In the genomic region with DNA sequence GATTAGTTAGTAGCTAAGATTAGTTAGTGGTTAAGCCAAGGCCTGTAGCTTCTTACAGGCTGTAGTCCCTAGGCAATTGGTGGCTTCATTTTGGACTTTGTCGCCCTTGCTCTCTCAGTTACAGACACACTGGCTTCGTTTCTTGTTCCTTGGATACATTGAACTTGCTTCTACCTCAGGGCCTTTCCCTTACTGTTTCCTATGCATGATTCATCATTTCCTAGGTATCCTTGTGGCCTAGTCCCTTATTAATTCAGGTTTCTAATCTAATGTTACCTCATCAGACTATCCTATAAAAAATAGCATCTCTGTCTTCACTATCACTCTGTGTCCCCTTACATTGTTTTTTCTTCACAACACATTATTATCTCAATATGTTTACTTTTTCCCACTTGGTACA, we compare ENCODE assay signal across 22 cellular contexts.
"Had no signal": no experiment of that assay in that cellular context is flagged by ENCODE, and none has a peak within 500 bp of the region (broad histone marks: within the 10 kb centered on the region; RNA-seq: fewer than 3 reads in every experiment).

No MANE protein-coding gene starts in this region.

- H3K36me3 ChIP-seq: colonic mucosa, esophagus squamous epithelium, gastrocnemius medialis, heart right ventricle, left ventricle myocardium inferior, lower lobe of right lung had no signal

- H3K27me3 ChIP-seq: colonic mucosa, gastrocnemius medialis had no signal

- H3K4me3 ChIP-seq: colonic mucosa, dorsolateral prefrontal cortex, esophagus squamous epithelium, gastrocnemius medialis, heart right ventricle, left ventricle myocardium inferior, lower lobe of right lung, mucosa of descending colon had no signal

- FAIRE-seq: islet of Langerhans, keratinocyte had no signal

- DNase-seq: colonic mucosa; cortex of kidney; dorsolateral prefrontal cortex; effector CD4-positive, alpha-beta T cell; effector memory CD4-positive, alpha-beta T cell; erythroblast; esophagus squamous epithelium; foreskin fibroblast; foreskin melanocyte; gastrocnemius medialis; glutamatergic neuron; head of caudate nucleus; heart right ventricle; hippocampal formation; left cardiac atrium; left ventricle myocardium inferior; lower lobe of right lung; mesenchymal stem cell; mucosa of descending colon; naive B cell had no signal
